Comparison of ENCODE assay signal across 8 cellular contexts in the genomic region with DNA sequence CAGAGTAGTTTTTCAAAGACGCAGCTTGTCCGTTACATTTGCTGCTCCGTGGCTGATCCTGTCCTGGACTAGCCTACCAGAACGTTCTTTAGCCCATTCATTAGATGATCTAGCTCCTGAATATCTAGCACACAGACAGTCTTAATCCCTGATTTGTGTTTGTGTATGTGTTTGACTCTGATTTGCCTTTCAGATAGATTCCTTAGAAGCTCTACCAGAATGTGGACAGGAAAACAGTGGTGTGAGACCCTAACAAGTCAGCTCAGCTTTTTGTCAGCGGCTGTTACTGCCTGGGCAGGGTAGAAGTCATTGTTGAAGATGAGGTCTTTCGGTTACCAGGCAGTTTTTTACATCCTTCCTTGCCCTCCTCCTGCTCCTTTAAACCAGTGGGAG.
DNase-seq lines count a peak whose midpoint lies in the region; ATAC-seq and TF ChIP-seq lines count a peak whose summit lies in the region.

No MANE protein-coding gene starts in this region.

- peaks cover 0 to under 1% of the 10 kb centered on the region in 2 experiments; a peak in 2 of 5 replicates for H3K9me3 Mint-ChIP-seq in H9

- peak overlapping the region; percentile 31 for H3K18ac ChIP-seq in H9 (ENCODE audit: insufficient read length, low read depth, low read length)

- peak; percentile 43 for ATAC-seq in GM18502 (IDR thresholded peaks at IDR 0.05; ENCODE audit: poor library complexity, unreplicated experiment)

- H3K4ac ChIP-seq in H9 (ENCODE audit: low read depth, low read length), result no peak overlapping the region

- no peak overlapping the region for H2BK120ac ChIP-seq in H9 (ENCODE audit: low read depth, low read length, poor library complexity, severe bottlenecking)

- H3K4me1 Mint-ChIP-seq in H9, result peaks cover 30 to 31% of the 10 kb centered on the region in 2 experiments

- no peaks in the 10 kb centered on the region for H3K27me3 ChIP-seq in H9 (ENCODE audit: insufficient read depth, low read length)
- no peaks in the 10 kb centered on the region for H3K27me3 ChIP-seq in hepatocyte
- no peaks in the 10 kb centered on the region for H3K27me3 ChIP-seq in suprapubic skin

- H3K36me3 Mint-ChIP-seq in H9 (ENCODE audit: insufficient read depth in 1 of 3, low read depth in 3 of 3), result no peaks in the 10 kb centered on the region

- H3K23ac ChIP-seq in H9 (ENCODE audit: insufficient read length, low read depth, low read length), result no peak overlapping the region

- no peak overlapping the region for H2BK15ac ChIP-seq in H9 (ENCODE audit: low read depth, low read length)

- H3K4me3 ChIP-seq in WI38 (ENCODE audit: low read depth, low read length) (peak overlapping the region; percentile 37), hepatocyte (no peak overlapping the region), suprapubic skin (peak overlapping the region; percentile 32)

- H3K36me3 ChIP-seq in hepatocyte (replicated peaks; ENCODE audit: insufficient read depth, low read depth) (no peaks in the 10 kb centered on the region), suprapubic skin (no peaks in the 10 kb centered on the region)

- no peaks in the 10 kb centered on the region for H3K9me2 ChIP-seq in hepatocyte (replicated peaks; ENCODE audit: insufficient read depth)

- H2AK5ac ChIP-seq in H9 (ENCODE audit: insufficient read length, low read length), result no peak overlapping the region

- H3K9ac ChIP-seq in H9 (ENCODE audit: extremely low read depth, insufficient read length, low read length), result no peak overlapping the region

- H3K4me2 ChIP-seq in H9 (ENCODE audit: insufficient read depth, insufficient read length, low read length), result no peak overlapping the region
- peak overlapping the region; percentile 65 for H3K4me2 ChIP-seq in hepatocyte

- no peak for TF ChIP-seq POLR2A in suprapubic skin (IDR thresholded peaks at IDR 0.05)

- H3K79me2 ChIP-seq in H9 (ENCODE audit: insufficient read depth, low read length) (no peaks in the 10 kb centered on the region), hepatocyte (peaks cover 56% of the 10 kb centered on the region)

- no peak for TF ChIP-seq EP300 in suprapubic skin (IDR thresholded peaks at IDR 0.05)

- H3K27ac Mint-ChIP-seq in H9, result peak overlapping the region in 2 of 3 experiments; percentile 24 to 34; a peak in 4 of 7 replicates

- no peak overlapping the region for H2BK12ac ChIP-seq in H9 (ENCODE audit: insufficient read length, low read depth, low read length)

- H3K14ac ChIP-seq in H9 (ENCODE audit: insufficient read depth, low read length), result no peak overlapping the region

- WGBS in H9 (ENCODE audit: extremely low coverage, insufficient read length, low lambda C conversion rate), result no CpG with 5 or more reads among the region's 6 CpGs
- WGBS in hepatocyte (ENCODE audit: low lambda C conversion rate, missing lambda C conversion rate), result 61% methylated on average over 6 of the region's 6 CpGs
- WGBS in suprapubic skin, result 60% methylated on average over 6 of the region's 6 CpGs

- TF ChIP-seq CTCF in H9 (conservative IDR thresholded peaks at IDR 0.05) (no peak), WI38 (IDR thresholded peaks at IDR 0.05; ENCODE audit: low read depth, low read length) (no peak), hepatocyte (IDR thresholded peaks at IDR 0.05; ENCODE audit: poor library complexity) (no peak), suprapubic skin (IDR thresholded peaks at IDR 0.05) (no peak)

- no peaks in the 10 kb centered on the region for H3K27me3 Mint-ChIP-seq in H9 (ENCODE audit: low read depth)

- H3T11ph ChIP-seq in H9 (ENCODE audit: low read length), result no peak overlapping the region

- peaks cover 6% of the 10 kb centered on the region; the same call in 1 of the 2 replicates for H3K4me1 ChIP-seq in H9 (ENCODE audit: insufficient read depth, low read length)
- peaks cover 34% of the 10 kb centered on the region for H3K4me1 ChIP-seq in hepatocyte (ENCODE audit: insufficient read depth)
- H3K4me1 ChIP-seq in suprapubic skin, result peaks cover 20% of the 10 kb centered on the region

- H4K8ac ChIP-seq in H9 (replicated peaks; ENCODE audit: insufficient read length, low read depth, low read length), result no peak overlapping the region

- H3K27ac ChIP-seq in H9 (ENCODE audit: insufficient read length, low read depth, low read length) (peak overlapping the region; percentile 3), hepatocyte (peak overlapping the region; percentile 83), suprapubic skin (peak overlapping the region; percentile 50)

- H2BK5ac ChIP-seq in H9 (ENCODE audit: insufficient read length, low read length), result no peak overlapping the region

- no peaks in the 10 kb centered on the region for H3K9me3 ChIP-seq in H9 (ENCODE audit: control insufficient read depth, low read depth, low read length)
- H3K9me3 ChIP-seq in hepatocyte (ENCODE audit: low read depth), result no peaks in the 10 kb centered on the region
- H3K9me3 ChIP-seq in suprapubic skin, result no peaks in the 10 kb centered on the region

- H4K20me1 ChIP-seq in H9 (ENCODE audit: control insufficient read depth, insufficient read depth, insufficient read length), result no peaks in the 10 kb centered on the region
- no peaks in the 10 kb centered on the region for H4K20me1 ChIP-seq in hepatocyte (ENCODE audit: insufficient read depth, poor library complexity, severe bottlenecking)

- no peaks in the 10 kb centered on the region for H3K23me2 ChIP-seq in H9 (ENCODE audit: insufficient read length, low read depth, low read length, poor library complexity, severe bottlenecking)

- H2AFZ ChIP-seq in H9 (ENCODE audit: low read length), result no peak overlapping the region
- peak overlapping the region; percentile 20 for H2AFZ ChIP-seq in hepatocyte

- no peak for DNase-seq in H9
- no peak for DNase-seq in hepatocyte (ENCODE audit: low spot score)
- DNase-seq in suprapubic skin (ENCODE audit: low spot score in 2 of 2), result no peak
- no peak for DNase-seq in effector CD8-positive, alpha-beta T cell (lab: John Stamatoyannopoulos, UW)
- no peak for DNase-seq in posterior vena cava (ENCODE audit: low spot score)
- DNase-seq in globus pallidus (ENCODE audit: low spot score), result no peak

- no peak overlapping the region for H4K91ac ChIP-seq in H9 (ENCODE audit: insufficient read length, low read depth, low read length)

- H3K79me1 ChIP-seq in H9 (ENCODE audit: insufficient read depth, low read depth, low read length, poor library complexity, severe bottlenecking), result no peaks in the 10 kb centered on the region

- H2BK20ac ChIP-seq in H9 (ENCODE audit: low read depth, low read length, poor library complexity, severe bottlenecking), result no peak overlapping the region

- intact Hi-C loops in posterior vena cava (cut with DNase I), result no loop called here

- H3K56ac ChIP-seq in H9 (ENCODE audit: insufficient read length, low read depth, low read length), result no peak overlapping the region

- no peak overlapping the region for H3K4me3 Mint-ChIP-seq in H9

- no peak overlapping the region for H4K5ac ChIP-seq in H9 (ENCODE audit: insufficient read length, low read depth, low read length)

Comparison
In these comparisons a context has a peak if more than half of its experiments do, and no peak if none do; other contexts are left out.
1. H3K27ac ChIP-seq: peak in every context shown above with its lines; median percentile 83 in hepatocyte; 50 in suprapubic skin; 3 in H9.